Comparison of ENCODE assay signal across 1 cellular context in the genomic region with DNA sequence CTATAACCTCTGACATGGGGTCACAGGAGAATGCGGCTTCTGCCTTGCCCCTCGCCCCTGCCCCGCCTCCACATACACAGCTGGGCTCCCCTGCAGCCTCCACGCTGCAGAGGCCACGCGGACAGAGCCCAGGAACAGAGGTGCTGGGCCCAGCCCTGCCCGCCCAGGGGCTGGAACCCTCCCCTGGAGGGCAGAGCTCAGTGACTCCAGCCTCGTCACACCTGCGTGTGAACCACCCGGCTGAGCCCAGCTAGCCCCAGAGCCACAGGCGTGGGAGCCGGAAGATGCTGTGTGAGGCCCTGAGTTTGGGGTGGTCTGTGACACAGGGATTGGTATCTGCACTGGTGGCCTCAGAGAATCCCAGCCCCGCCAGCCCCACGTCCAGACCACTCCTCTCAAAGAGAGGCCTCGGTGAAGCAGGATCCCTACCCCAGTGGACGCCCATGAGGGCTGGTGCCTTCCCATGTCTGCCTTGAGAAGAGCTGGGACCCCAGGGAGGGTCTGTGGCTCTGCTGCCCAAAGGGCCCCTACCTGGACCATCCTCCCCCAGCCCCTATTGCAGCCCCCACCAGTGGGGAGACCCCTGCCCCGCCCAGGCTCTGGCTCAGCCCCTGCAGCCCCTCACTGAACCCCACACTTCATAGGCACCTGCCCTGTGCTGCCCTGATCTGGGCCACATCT.
TF ChIP-seq lines count a peak whose summit lies in the region.

No MANE protein-coding gene starts in this region.

TF ChIP-seq in K562, 482 proteins besides CTCF, POLR2A, EP300 and RAD21:
- TF ChIP-seq SPI1 (IDR thresholded peaks at IDR 0.05; ENCODE audit: borderline replicate concordance, low read depth, low read length) = no peak
- TF ChIP-seq POLR2G (IDR thresholded peaks at IDR 0.05; ENCODE audit: low read depth, low read length) = peak; percentile 58
